19 cellular contexts compared by ENCODE assay signal in the genomic region with DNA sequence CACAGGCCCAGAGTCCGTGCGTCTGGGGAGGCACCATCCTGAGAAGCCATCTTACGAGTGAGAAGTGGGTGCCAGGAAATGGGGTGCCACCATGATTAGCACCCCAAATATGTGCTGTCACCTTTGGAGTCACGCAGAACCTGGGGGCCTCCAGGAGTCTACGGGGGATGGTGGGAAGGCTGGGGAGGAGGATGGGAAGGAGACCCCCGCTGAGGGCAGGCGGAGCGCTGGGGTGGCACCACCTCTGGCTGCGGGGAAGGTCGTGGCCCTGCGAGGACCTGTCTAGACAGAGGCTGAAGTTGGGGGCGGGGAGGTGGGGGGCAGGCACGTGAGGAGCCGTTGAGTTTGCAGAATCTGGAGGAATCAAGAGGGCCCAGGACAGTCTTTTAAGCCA. TPM values are rescaled to one million over a fixed set of nuclear protein-coding genes. Genes with fewer than 3 reads are reported as not detected.
DNase-seq lines count a peak whose midpoint lies in the region; ATAC-seq and TF ChIP-seq lines count a peak whose summit lies in the region.
"Had no signal": no experiment of that assay in that cellular context is flagged by ENCODE, and none has a peak within 500 bp of the region (broad histone marks: within the 10 kb centered on the region; RNA-seq: fewer than 3 reads in every experiment).

No MANE protein-coding gene starts in this region.

- CTCF ChIA-PET in activated CD4-positive, alpha-beta T cell treated with anti-CD3 and anti-CD28 coated beads, Interleukin-2, amount 10 ng/mL, durations not matched to agents 7 days and 5 days (lab: Charles Lee), result interaction anchor here (0.6 to 1.3 kb wide), 3 partner anchors 12 to 464 kb away, joined by 3 to 4 read pairs (median 3); no protein-coding TSS in a partner anchor

- H3K27ac ChIP-seq in BLaER1 (peak overlapping the region; percentile 50), VCaP (peak overlapping the region; percentile 84), lower lobe of right lung (no peak overlapping the region)

- H3K4me3 Mint-ChIP-seq in activated CD4-positive, alpha-beta T cell treated with anti-CD3 and anti-CD28 coated beads, Interleukin-2, amount 10 ng/mL, durations not matched to agents 7 days and 5 days, result no peak overlapping the region
- H3K4me3 Mint-ChIP-seq in naive B cell, result peak overlapping the region in 2 of 8 donors; percentile 57 to 70
- H3K4me3 Mint-ChIP-seq: CD14-positive monocyte, H9, HFFc6 had no signal

- H3K27ac Mint-ChIP-seq in activated CD4-positive, alpha-beta T cell treated with anti-CD3 and anti-CD28 coated beads, Interleukin-2, amount 10 ng/mL, durations not matched to agents 7 days and 5 days, result peak overlapping the region; percentile 57
- peak overlapping the region in 4 of 6 donors; percentile 51 to 90 (median 70) for H3K27ac Mint-ChIP-seq in naive B cell
- H3K27ac Mint-ChIP-seq: H9, HFFc6 had no signal

- H3K4me1 Mint-ChIP-seq in activated CD4-positive, alpha-beta T cell treated with anti-CD3 and anti-CD28 coated beads, Interleukin-2, amount 10 ng/mL, durations not matched to agents 7 days and 5 days, result peaks cover 62% of the 10 kb centered on the region
- H3K4me1 Mint-ChIP-seq in naive B cell, result peaks cover 41 to 78% (median 76%) of the 10 kb centered on the region in 3 donors

- intact Hi-C loops in lower lobe of right lung (cut with DNase I), result no loop called here

- H3K36me3 ChIP-seq in BLaER1 (peaks cover 13% of the 10 kb centered on the region), lower lobe of right lung (no peaks in the 10 kb centered on the region)

- ATAC-seq in naive B cell (ENCODE audit: low read depth in 2 of 2) (no peak), HG03280 (IDR thresholded peaks at IDR 0.05; ENCODE audit: unreplicated experiment) (no peak), lower lobe of right lung (no peak)

- H3K4me1 ChIP-seq in BLaER1, result peaks cover 97% of the 10 kb centered on the region
- no peaks in the 10 kb centered on the region for H3K4me1 ChIP-seq in lower lobe of right lung

- H3K4me3 ChIP-seq in BLaER1, result no peak overlapping the region
- no peak overlapping the region for H3K4me3 ChIP-seq in lower lobe of right lung

- POLR2A ChIA-PET in activated CD4-positive, alpha-beta T cell treated with anti-CD3 and anti-CD28 coated beads, Interleukin-2, amount 10 ng/mL, durations not matched to agents 7 days and 5 days (lab: Charles Lee), result no interaction called here

- peak overlapping the region; percentile 98 for H3K4me2 ChIP-seq in BLaER1

- no peak for TF ChIP-seq CTCF in VCaP (conservative IDR thresholded peaks at IDR 0.05)
- no peak for TF ChIP-seq CTCF in lower lobe of right lung (IDR thresholded peaks at IDR 0.05)

- H3K27me3 Mint-ChIP-seq in activated CD4-positive, alpha-beta T cell treated with anti-CD3 and anti-CD28 coated beads, Interleukin-2, amount 10 ng/mL, durations not matched to agents 7 days and 5 days, result peaks cover 2% of the 10 kb centered on the region
- H3K27me3 Mint-ChIP-seq in naive B cell, result no peaks in the 10 kb centered on the region

- no peaks in the 10 kb centered on the region for H3K9me3 ChIP-seq in BLaER1
- H3K9me3 ChIP-seq in lower lobe of right lung, result no peaks in the 10 kb centered on the region

- no peaks in the 10 kb centered on the region for H3K9me3 Mint-ChIP-seq in activated CD4-positive, alpha-beta T cell treated with anti-CD3 and anti-CD28 coated beads, Interleukin-2, amount 10 ng/mL, durations not matched to agents 7 days and 5 days
- H3K9me3 Mint-ChIP-seq in naive B cell, result peaks cover 0 to 3% (median 0%) of the 10 kb centered on the region in 7 donors
- H3K9me3 Mint-ChIP-seq: HFFc6 had no signal

- DNase-seq in activated CD4-positive, alpha-beta T cell treated with anti-CD3 and anti-CD28 coated beads, Interleukin-2, amount 10 ng/mL, durations not matched to agents 7 days and 5 days, result no peak
- DNase-seq in activated CD4-positive, alpha-beta T cell treated with anti-CD3 and anti-CD28 coated beads for 4 hours, result no peak
- no peak for DNase-seq in naive B cell
- DNase-seq in stimulated activated CD4-positive, alpha-beta T cell treated with anti-CD3 and anti-CD28 coated beads, Interleukin-4, amount 100 ng/mL, for 4 hours, result no peak
- DNase-seq in lower lobe of right lung, result no peak
- DNase-seq: 8988T, DMS79, H9, HFFc6, MV-4-11, NCI-H1694, NCI-H2081 treated with DMSO at 0.1 percent for 48 hours, NCI-H446, NCI-H526 treated with DMSO at 0.1 percent for 48 hours, Right ventricle myocardium superior had no signal

- no peaks in the 10 kb centered on the region for H3K27me3 ChIP-seq in BLaER1
- H3K27me3 ChIP-seq in lower lobe of right lung (ENCODE audit: low read depth), result peaks cover 22% of the 10 kb centered on the region

- peak overlapping the region; percentile 35; the same call in 1 of the 2 replicates for H3K9ac ChIP-seq in BLaER1

- H4K20me1 ChIP-seq in BLaER1, result no peaks in the 10 kb centered on the region

- H3K36me3 Mint-ChIP-seq in activated CD4-positive, alpha-beta T cell treated with anti-CD3 and anti-CD28 coated beads, Interleukin-2, amount 10 ng/mL, durations not matched to agents 7 days and 5 days (ENCODE audit: low read depth), result peaks cover 5% of the 10 kb centered on the region
- H3K36me3 Mint-ChIP-seq in naive B cell, result no peaks in the 10 kb centered on the region
- H3K36me3 Mint-ChIP-seq: CD14-positive monocyte had no signal

RNA-seq across cellular contexts. Expression of a gene that starts 42.6 kb away (rescaled TPM):
- total RNA-seq in activated CD4-positive, alpha-beta T cell treated with anti-CD3 and anti-CD28 coated beads, Interleukin-2, amount 10 ng/mL, durations not matched to agents 7 days and 5 days, result 10 to 100 TPM; 49.8 to 51.1 TPM
- 1 to 10 TPM in 5 of 6 donors, under 1 TPM in 1; 0.60 to 5.8 (median 2.9) TPM for polyA plus RNA-seq in naive B cell (ENCODE audit: low read depth in 6 of 6)
- total RNA-seq in lower lobe of right lung, result 47.6 TPM
